17 cellular contexts compared by ENCODE assay signal in the genomic region with DNA sequence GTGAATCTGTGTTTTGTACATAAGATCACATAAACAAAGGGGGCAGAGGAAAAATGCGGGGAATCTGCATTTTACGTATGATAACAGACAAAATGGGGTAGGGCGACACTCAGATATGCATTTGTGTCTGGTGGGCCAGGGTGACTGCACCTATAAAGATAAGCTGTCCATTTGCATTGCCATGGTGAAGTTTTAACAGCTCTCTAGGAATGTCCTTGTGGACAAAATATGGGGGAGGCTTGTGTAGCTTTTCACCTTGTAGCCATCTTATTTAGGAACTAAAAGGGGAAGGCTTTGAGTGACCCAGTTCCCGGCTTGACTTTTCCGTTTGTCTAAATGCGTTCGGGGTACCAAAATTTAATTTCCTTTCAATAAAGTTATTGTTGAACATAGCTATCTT.
DNase-seq lines count a peak whose midpoint lies in the region; ATAC-seq and TF ChIP-seq lines count a peak whose summit lies in the region.
"Had no signal": no experiment of that assay in that cellular context is flagged by ENCODE, and none has a peak within 500 bp of the region (broad histone marks: within the 10 kb centered on the region; RNA-seq: fewer than 3 reads in every experiment).

No MANE protein-coding gene starts in this region.

- ATAC-seq in CD4-positive, alpha-beta T cell (ENCODE audit: poor library complexity), result no peak
- ATAC-seq: activated T-cell treated with anti-CD3 and anti-CD28 coated beads, Interleukin-2, amount 50 U/mL, for 4 hours; stimulated activated memory B cell treated with anti-CD40 and anti-IgM and Interleukin-4, amounts not matched to agents 10 μg/mL and 1 μg/mL and 100 μg/mL, for 72 hours; T-cell had no signal

- H3K27me3 Mint-ChIP-seq in CD4-positive, alpha-beta T cell, result peaks cover 26% of the 10 kb centered on the region

- H3K36me3 ChIP-seq in mammary epithelial cell (ENCODE audit: insufficient read depth, low read length) (no peaks in the 10 kb centered on the region), iPS-20b (ENCODE audit: insufficient read depth, low read depth, low read length) (peaks cover 14% of the 10 kb centered on the region; the same call in 1 of the 2 replicates), smooth muscle cell (ENCODE audit: low read depth) (peaks cover 3% of the 10 kb centered on the region)
- H3K36me3 ChIP-seq: WERI-Rb-1 had no signal

- CTCF ChIA-PET in mammary epithelial cell (lab: Charles Lee; ENCODE audit: low non-redundant PET), result no interaction called here
- CTCF ChIA-PET in CD4-positive, alpha-beta T cell (lab: Charles Lee), result no interaction called here

- H3K79me2 ChIP-seq in mammary epithelial cell (ENCODE audit: insufficient read depth, low read length), result peaks cover 72% of the 10 kb centered on the region
- H3K79me2 ChIP-seq in smooth muscle cell (ENCODE audit: low read depth), result peaks cover 97% of the 10 kb centered on the region

- no peak overlapping the region for H3K27ac Mint-ChIP-seq in CD4-positive, alpha-beta T cell
- H3K27ac Mint-ChIP-seq: activated CD4-positive, alpha-beta memory T cell treated with anti-CD3 and anti-CD28 coated beads, Interleukin-2, amount 10 ng/mL, durations not matched to agents 7 days and 5 days; activated naive CD8-positive, alpha-beta T cell; stimulated activated memory B cell treated with anti-CD40 and anti-IgM and Interleukin-4, amounts not matched to agents 10 μg/mL and 1 μg/mL and 100 μg/mL, for 72 hours; T-cell had no signal

- H3K9me3 Mint-ChIP-seq in CD4-positive, alpha-beta T cell, result peaks cover 15% of the 10 kb centered on the region

- in situ Hi-C loops in G401 (cut with HindIII; ENCODE audit: low sequenced_read_pairs), result no loop called here
- in situ Hi-C loops in mammary epithelial cell (cut with MboI; ENCODE audit: low sequenced_read_pairs in 2 of 2), result no loop called here

- peak; percentile 20 for DNase-seq in G401 (ENCODE audit: low spot score)
- no peak for DNase-seq in mammary epithelial cell
- DNase-seq in smooth muscle cell (lab: John Stamatoyannopoulos, UW; ENCODE audit: unreplicated experiment), result no peak
- no peak for DNase-seq in HK-2 (ENCODE audit: unreplicated experiment)
- DNase-seq in CD4-positive, alpha-beta T cell, result no peak
- DNase-seq in OCI-M2 (lab: John Stamatoyannopoulos, UW; ENCODE audit: unreplicated experiment), result no peak
- DNase-seq in GM03348 (ENCODE audit: low spot score), result no peak
- DNase-seq: activated CD4-positive, alpha-beta memory T cell treated with anti-CD3 and anti-CD28 coated beads, Interleukin-2, amount 10 ng/mL, durations not matched to agents 7 days and 5 days; activated T-cell treated with anti-CD3 and anti-CD28 coated beads, Interleukin-2, amount 50 U/mL, for 4 hours; caudate nucleus; Kasumi-1; NCI-H1417; T-cell; WERI-Rb-1 had no signal

- H4K20me1 ChIP-seq in mammary epithelial cell (ENCODE audit: insufficient read depth, low read length) (no peaks in the 10 kb centered on the region), smooth muscle cell (ENCODE audit: low read depth) (peaks cover 92% of the 10 kb centered on the region)

- H3K4me3 ChIP-seq in mammary epithelial cell (replicated peaks in 1 of 3; ENCODE audit: insufficient read depth in 1 of 3, low read depth in 2 of 3, low read length in 3 of 3) (no peak overlapping the region), iPS-20b (ENCODE audit: low read length) (0 out of 2 replicates have a peak overlapping the region, but pooled peaks have one; percentile 72), smooth muscle cell (peak overlapping the region; percentile 50)

- peaks cover 13% of the 10 kb centered on the region for H3K9me3 ChIP-seq in mammary epithelial cell (replicated peaks; ENCODE audit: insufficient read depth, low read length)
- peaks cover 20% of the 10 kb centered on the region for H3K9me3 ChIP-seq in iPS-20b (ENCODE audit: insufficient read depth, low read depth, low read length)
- no peaks in the 10 kb centered on the region for H3K9me3 ChIP-seq in smooth muscle cell (replicated peaks; ENCODE audit: low read depth)
- H3K9me3 ChIP-seq in CD4-positive, alpha-beta T cell (ENCODE audit: control insufficient read depth, low read length), result peaks cover 14% of the 10 kb centered on the region

- H3K4me3 Mint-ChIP-seq in CD4-positive, alpha-beta T cell, result no peak overlapping the region
- H3K4me3 Mint-ChIP-seq: activated CD4-positive, alpha-beta memory T cell treated with anti-CD3 and anti-CD28 coated beads, Interleukin-2, amount 10 ng/mL, durations not matched to agents 7 days and 5 days; activated naive CD8-positive, alpha-beta T cell; activated T-cell treated with anti-CD3 and anti-CD28 coated beads, Interleukin-2, amount 50 U/mL, for 4 hours; stimulated activated memory B cell treated with anti-CD40 and anti-IgM and Interleukin-4, amounts not matched to agents 10 μg/mL and 1 μg/mL and 100 μg/mL, for 72 hours; T-cell had no signal

- intact Hi-C loops in mammary epithelial cell (cut with micrococcal nuclease), result loop anchor here (5.0 kb wide), 1 partner anchor 278 kb away; a partner anchor contains a TSS
- intact Hi-C loops in CD4-positive, alpha-beta T cell (cut with DNase I, micrococcal nuclease), result no loop called here

- no TSS peak for BruUV-seq in mammary epithelial cell (replicated peaks; lab: Mats Ljungman, UMichigan)

- peaks cover 58% of the 10 kb centered on the region for H3F3A ChIP-seq in smooth muscle cell (ENCODE audit: low read depth)

- H3K4me1 Mint-ChIP-seq in CD4-positive, alpha-beta T cell (ENCODE audit: low read depth), result peaks cover 5% of the 10 kb centered on the region
- H3K4me1 Mint-ChIP-seq: activated CD4-positive, alpha-beta memory T cell treated with anti-CD3 and anti-CD28 coated beads, Interleukin-2, amount 10 ng/mL, durations not matched to agents 7 days and 5 days; stimulated activated memory B cell treated with anti-CD40 and anti-IgM and Interleukin-4, amounts not matched to agents 10 μg/mL and 1 μg/mL and 100 μg/mL, for 72 hours had no signal

- H3K27ac ChIP-seq in mammary epithelial cell (ENCODE audit: insufficient read depth, low read depth, low read length) (no peak overlapping the region), iPS-20b (ENCODE audit: low read length) (no peak overlapping the region), smooth muscle cell (ENCODE audit: low read depth) (peak overlapping the region; percentile 84)
- no peak overlapping the region for H3K27ac ChIP-seq in CD4-positive, alpha-beta T cell (ENCODE audit: low read depth, low read length)
- H3K27ac ChIP-seq: WERI-Rb-1 had no signal

- H3K9ac ChIP-seq in mammary epithelial cell (ENCODE audit: insufficient read depth, low read length) (no peak overlapping the region), iPS-20b (ENCODE audit: low read depth, low read length) (no peak overlapping the region), smooth muscle cell (ENCODE audit: low read depth) (no peak overlapping the region)

- H3K4me1 ChIP-seq in mammary epithelial cell (ENCODE audit: insufficient read depth, low read length) (peaks cover 24% of the 10 kb centered on the region), iPS-20b (ENCODE audit: insufficient read depth, low read length) (peaks cover 16% of the 10 kb centered on the region), smooth muscle cell (ENCODE audit: low read depth) (peaks cover 55% of the 10 kb centered on the region)

- no peak for TF ChIP-seq CTCF in mammary epithelial cell (conservative IDR thresholded peaks at IDR 0.05 in 1 of 2, IDR thresholded peaks at IDR 0.05 in 1 of 2; ENCODE audit: extremely low read depth in 1 of 2, insufficient read depth in 1 of 2, low read depth in 1 of 2, low read length in 2 of 2)
- TF ChIP-seq CTCF in smooth muscle cell (IDR thresholded peaks at IDR 0.05; ENCODE audit: borderline replicate concordance, insufficient read depth, poor library complexity, severe bottlenecking), result no peak
- no peak for TF ChIP-seq CTCF in CD4-positive, alpha-beta T cell (IDR thresholded peaks at IDR 0.05)

- H3K4me2 ChIP-seq in mammary epithelial cell (ENCODE audit: insufficient read depth, low read depth, low read length) (peak overlapping the region; percentile 94), smooth muscle cell (peak overlapping the region; percentile 81)

- H3K36me3 Mint-ChIP-seq in CD4-positive, alpha-beta T cell (ENCODE audit: low read depth), result peaks cover 5% of the 10 kb centered on the region
- H3K36me3 Mint-ChIP-seq: stimulated activated memory B cell treated with anti-CD40 and anti-IgM and Interleukin-4, amounts not matched to agents 10 μg/mL and 1 μg/mL and 100 μg/mL, for 72 hours had no signal

- dilution Hi-C loops in mammary epithelial cell (cut with HindIII; ENCODE audit: low sequenced_read_pairs), result no loop called here

- H3K27me3 ChIP-seq in mammary epithelial cell (ENCODE audit: insufficient read depth, low read length) (no peaks in the 10 kb centered on the region), iPS-20b (ENCODE audit: insufficient read depth, low read length) (no peaks in the 10 kb centered on the region), smooth muscle cell (ENCODE audit: low read depth) (no peaks in the 10 kb centered on the region)
- H3K27me3 ChIP-seq in CD4-positive, alpha-beta T cell (ENCODE audit: control insufficient read depth, insufficient read depth, low read length), result no peaks in the 10 kb centered on the region

- H2AFZ ChIP-seq in mammary epithelial cell (ENCODE audit: low read depth, low read length) (no peak overlapping the region), smooth muscle cell (ENCODE audit: low read depth) (no peak overlapping the region)

- POLR2A ChIA-PET in CD4-positive, alpha-beta T cell (lab: Charles Lee), result no interaction called here

- 97% methylated on average over 7 of the region's 7 CpGs for WGBS in mammary epithelial cell (ENCODE audit: low coverage, missing lambda C conversion rate)
- WGBS in smooth muscle cell (ENCODE audit: low lambda C conversion rate), result 48% methylated on average over 7 of the region's 7 CpGs

Comparison
In these comparisons a context has a peak if more than half of its experiments do, and no peak if none do; other contexts are left out.
1. H3K4me3 ChIP-seq: peak in iPS-20b (single experiment) and smooth muscle cell (single experiment); none in mammary epithelial cell (0 of 3).